1 cellular context compared by ENCODE assay signal in genomic region chr7:74174606-74175082, GRCh38.
TF ChIP-seq lines count a peak whose summit lies in the region.

No MANE protein-coding gene starts in this region.

TF ChIP-seq in GM12878, 131 proteins besides CTCF, POLR2A, EP300 and RAD21 (continued from another document):
- TF ChIP-seq, protein P1, sequence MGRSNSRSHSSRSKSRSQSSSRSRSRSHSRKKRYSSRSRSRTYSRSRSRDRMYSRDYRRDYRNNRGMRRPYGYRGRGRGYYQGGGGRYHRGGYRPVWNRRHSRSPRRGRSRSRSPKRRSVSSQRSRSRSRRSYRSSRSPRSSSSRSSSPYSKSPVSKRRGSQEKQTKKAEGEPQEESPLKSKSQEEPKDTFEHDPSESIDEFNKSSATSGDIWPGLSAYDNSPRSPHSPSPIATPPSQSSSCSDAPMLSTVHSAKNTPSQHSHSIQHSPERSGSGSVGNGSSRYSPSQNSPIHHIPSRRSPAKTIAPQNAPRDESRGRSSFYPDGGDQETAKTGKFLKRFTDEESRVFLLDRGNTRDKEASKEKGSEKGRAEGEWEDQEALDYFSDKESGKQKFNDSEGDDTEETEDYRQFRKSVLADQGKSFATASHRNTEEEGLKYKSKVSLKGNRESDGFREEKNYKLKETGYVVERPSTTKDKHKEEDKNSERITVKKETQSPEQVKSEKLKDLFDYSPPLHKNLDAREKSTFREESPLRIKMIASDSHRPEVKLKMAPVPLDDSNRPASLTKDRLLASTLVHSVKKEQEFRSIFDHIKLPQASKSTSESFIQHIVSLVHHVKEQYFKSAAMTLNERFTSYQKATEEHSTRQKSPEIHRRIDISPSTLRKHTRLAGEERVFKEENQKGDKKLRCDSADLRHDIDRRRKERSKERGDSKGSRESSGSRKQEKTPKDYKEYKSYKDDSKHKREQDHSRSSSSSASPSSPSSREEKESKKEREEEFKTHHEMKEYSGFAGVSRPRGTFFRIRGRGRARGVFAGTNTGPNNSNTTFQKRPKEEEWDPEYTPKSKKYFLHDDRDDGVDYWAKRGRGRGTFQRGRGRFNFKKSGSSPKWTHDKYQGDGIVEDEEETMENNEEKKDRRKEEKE (IDR thresholded peaks at IDR 0.05): no peak
- TF ChIP-seq NFIC (IDR thresholded peaks at IDR 0.05; ENCODE audit: low read depth, low read length) (no peak), CBX5 (IDR thresholded peaks at IDR 0.05; ENCODE audit: low read depth) (0 out of 2 replicates have a peak, but pooled peaks have one; percentile 7), ESRRA (IDR thresholded peaks at IDR 0.05; ENCODE audit: low read length) (no peak), POLR2AphosphoS2 (IDR thresholded peaks at IDR 0.05; ENCODE audit: low read depth, low read length) (no peak), HDAC2 (IDR thresholded peaks at IDR 0.05) (no peak), LARP7 (IDR thresholded peaks at IDR 0.05) (0 out of 2 replicates have a peak, but pooled peaks have one; percentile 42), EED (IDR thresholded peaks at IDR 0.05; ENCODE audit: low read depth) (no peak), BCL11A (IDR thresholded peaks at IDR 0.05; ENCODE audit: low read depth, low read length) (no peak), RB1 (IDR thresholded peaks at IDR 0.05; ENCODE audit: borderline replicate concordance) (no peak)
- TF ChIP-seq, protein P2, sequence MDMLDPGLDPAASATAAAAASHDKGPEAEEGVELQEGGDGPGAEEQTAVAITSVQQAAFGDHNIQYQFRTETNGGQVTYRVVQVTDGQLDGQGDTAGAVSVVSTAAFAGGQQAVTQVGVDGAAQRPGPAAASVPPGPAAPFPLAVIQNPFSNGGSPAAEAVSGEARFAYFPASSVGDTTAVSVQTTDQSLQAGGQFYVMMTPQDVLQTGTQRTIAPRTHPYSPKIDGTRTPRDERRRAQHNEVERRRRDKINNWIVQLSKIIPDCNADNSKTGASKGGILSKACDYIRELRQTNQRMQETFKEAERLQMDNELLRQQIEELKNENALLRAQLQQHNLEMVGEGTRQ (IDR thresholded peaks at IDR 0.05; ENCODE audit: borderline replicate concordance, low read depth, low read length): no peak
- TF ChIP-seq, protein P3, sequence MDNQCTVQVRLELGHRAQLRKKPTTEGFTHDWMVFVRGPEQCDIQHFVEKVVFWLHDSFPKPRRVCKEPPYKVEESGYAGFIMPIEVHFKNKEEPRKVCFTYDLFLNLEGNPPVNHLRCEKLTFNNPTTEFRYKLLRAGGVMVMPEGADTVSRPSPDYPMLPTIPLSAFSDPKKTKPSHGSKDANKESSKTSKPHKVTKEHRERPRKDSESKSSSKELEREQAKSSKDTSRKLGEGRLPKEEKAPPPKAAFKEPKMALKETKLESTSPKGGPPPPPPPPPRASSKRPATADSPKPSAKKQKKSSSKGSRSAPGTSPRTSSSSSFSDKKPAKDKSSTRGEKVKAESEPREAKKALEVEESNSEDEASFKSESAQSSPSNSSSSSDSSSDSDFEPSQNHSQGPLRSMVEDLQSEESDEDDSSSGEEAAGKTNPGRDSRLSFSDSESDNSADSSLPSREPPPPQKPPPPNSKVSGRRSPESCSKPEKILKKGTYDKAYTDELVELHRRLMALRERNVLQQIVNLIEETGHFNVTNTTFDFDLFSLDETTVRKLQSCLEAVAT (IDR thresholded peaks at IDR 0.05): 0 out of 2 replicates have a peak, but pooled peaks have one; percentile 15
